ENCODE assay signal across 2 cellular contexts in genomic region chr1:145146308-145146707, GRCh38. TPM values are rescaled to one million over a fixed set of nuclear protein-coding genes. Genes with fewer than 3 reads are reported as not detected.
"Had no signal": no experiment of that assay in that cellular context is flagged by ENCODE, and none has a peak within 500 bp of the region (broad histone marks: within the 10 kb centered on the region; RNA-seq: fewer than 3 reads in every experiment).

No MANE protein-coding gene starts in this region.

RNA-seq across cellular contexts. Expression of gene FAM72D, which starts 50.5 kb away (rescaled TPM):
- total RNA-seq: body of pancreas, cardiac septum had no signal
